8 cellular contexts compared by ENCODE assay signal in the genomic region with DNA sequence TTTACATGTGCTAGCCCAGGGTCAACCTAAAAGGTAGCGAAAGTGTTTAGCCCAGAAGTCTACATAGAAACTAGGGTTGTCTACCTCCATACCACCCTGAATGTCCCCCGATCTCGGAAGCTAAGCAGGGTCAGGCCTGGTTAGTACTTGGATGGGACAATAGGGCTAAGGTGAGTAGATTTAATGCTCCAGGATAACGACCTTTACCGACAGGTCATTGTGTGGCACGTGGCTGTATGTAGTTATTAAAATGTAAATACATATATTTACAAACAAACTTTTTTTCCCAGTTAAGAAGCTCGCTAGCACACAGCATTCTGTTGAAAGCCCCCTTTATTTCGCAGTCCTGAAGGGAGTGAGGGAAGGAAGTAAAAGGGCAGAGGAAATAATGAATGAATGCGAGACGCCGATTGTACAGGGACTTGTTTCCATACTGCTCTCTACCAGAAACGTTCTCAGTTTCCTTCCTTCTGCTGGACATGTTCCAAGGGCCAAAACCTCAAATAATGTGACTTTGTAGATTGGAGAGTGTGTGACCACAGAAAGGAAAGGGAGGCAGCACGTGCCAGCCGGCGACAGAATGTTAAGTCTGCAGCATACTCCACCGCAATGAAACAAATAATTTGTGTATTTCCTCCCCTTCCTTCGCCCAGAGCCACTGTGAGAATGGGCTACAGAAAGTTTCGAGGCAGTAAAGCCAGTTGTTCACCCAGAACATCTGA. TPM values are rescaled to one million over a fixed set of nuclear protein-coding genes. Genes with fewer than 3 reads are reported as not detected.
DNase-seq lines count a peak whose midpoint lies in the region; ATAC-seq and TF ChIP-seq lines count a peak whose summit lies in the region.

No MANE protein-coding gene starts in this region.

- H3K36me3 ChIP-seq in HCT116 (ENCODE audit: control insufficient read depth in 1 of 2, insufficient read depth in 2 of 2, low read length in 2 of 2) (no peaks in the 10 kb centered on the region), fibroblast of lung (ENCODE audit: control insufficient read depth, insufficient read depth, low read length) (no peaks in the 10 kb centered on the region)

- H3K4me3 Mint-ChIP-seq in neural crest cell: peak overlapping the region; percentile 100

- no peaks in the 10 kb centered on the region for H3K9me2 ChIP-seq in HCT116 (ENCODE audit: insufficient read depth)

- TF ChIP-seq CTCF in HCT116 (IDR thresholded peaks at IDR 0.05 in 2 of 3, conservative IDR thresholded peaks at IDR 0.05 in 1 of 3; ENCODE audit: borderline replicate concordance in 1 of 3, insufficient read depth in 1 of 3, low read depth in 2 of 3, low read length in 2 of 3): no peak
- TF ChIP-seq CTCF in fibroblast of lung (conservative IDR thresholded peaks at IDR 0.05 in 1 of 2, IDR thresholded peaks at IDR 0.05 in 1 of 2; ENCODE audit: low read depth in 1 of 2, low read length in 2 of 2): no peak
- no peak for TF ChIP-seq CTCF in neural crest cell (conservative IDR thresholded peaks at IDR 0.05)

- peaks cover 68% of the 10 kb centered on the region for H3K79me2 ChIP-seq in HCT116 (ENCODE audit: insufficient read depth, low read length)
- peaks cover 18% of the 10 kb centered on the region for H3K79me2 ChIP-seq in fibroblast of lung (ENCODE audit: control insufficient read depth, insufficient read depth, low read length)

- POLR2A ChIA-PET in HCT116 (lab: Charles Lee): interaction anchor here (0.8 kb wide), 1 partner anchor 44 kb away, joined by 3 read pairs; no protein-coding TSS in a partner anchor

- peak overlapping the region; percentile 97 for H3K27ac Mint-ChIP-seq in neural crest cell (ENCODE audit: unreplicated experiment)

- TF ChIP-seq POLR2A in HCT116 (IDR thresholded peaks at IDR 0.05; ENCODE audit: borderline replicate concordance, extremely low read depth, insufficient read depth, insufficient read length): no peak

- H3K27me3 Mint-ChIP-seq in neural crest cell (ENCODE audit: low read depth): no peaks in the 10 kb centered on the region

- RAD21 ChIA-PET in HCT116 (lab: Charles Lee; ENCODE audit: low non-redundant PET in 1 of 2, low total read pairs in 2 of 2, uncharacterized antibody in 2 of 2, unreplicated experiment in 2 of 2): no interaction called here

- H3K9ac ChIP-seq in HCT116 (ENCODE audit: low read length): peak overlapping the region; percentile 97
- peak overlapping the region; percentile 70 for H3K9ac ChIP-seq in fibroblast of lung (ENCODE audit: insufficient read depth, low read length)

- H3K4me1 ChIP-seq in HCT116 (ENCODE audit: control insufficient read depth in 1 of 2, insufficient read depth in 2 of 2, low read length in 2 of 2) (peaks cover 2 to 16% of the 10 kb centered on the region in 2 experiments; a peak in 2 of 4 replicates), fibroblast of lung (ENCODE audit: control insufficient read depth, extremely low read depth, insufficient read depth, low read length) (peaks cover 8% of the 10 kb centered on the region)

- DNase-seq in NCI-H1417 (lab: John Stamatoyannopoulos, UW): peak; percentile 37 to 85 (median 63)
- DNase-seq in NCI-H1417 treated with DMSO at 0.1 percent for 48 hours (lab: John Stamatoyannopoulos, UW): no peak
- no peak for DNase-seq in HCT116 (ENCODE audit: low read depth, low spot score)
- peak; percentile 20 for DNase-seq in MV-4-11 (lab: John Stamatoyannopoulos, UW)
- peak; percentile 70 for DNase-seq in activated T-cell treated with anti-CD3 and anti-CD28 coated beads, Interleukin-2, amount 50 U/mL, for 1 hour
- DNase-seq in fibroblast of lung (ENCODE audit: low read depth in 2 of 2): peak; percentile 38 to 59
- DNase-seq in neural crest cell (ENCODE audit: low read depth, low spot score): no peak
- no peak for DNase-seq in NCI-H1436 treated with DMSO at 0.1 percent for 48 hours (lab: John Stamatoyannopoulos, UW)

- no peaks in the 10 kb centered on the region for H3K36me3 Mint-ChIP-seq in neural crest cell (ENCODE audit: low read depth)

- H3K9me3 Mint-ChIP-seq in neural crest cell: no peaks in the 10 kb centered on the region

- CTCF ChIA-PET in HCT116 (lab: Charles Lee): interaction anchor here (1.0 to 1.7 kb wide), 2 partner anchors 23 to 975 kb away, joined by 3 to 5 read pairs; no protein-coding TSS in a partner anchor

- H3K9me3 ChIP-seq in HCT116 (ENCODE audit: control insufficient read depth in 1 of 2, insufficient read depth in 1 of 2, low read depth in 1 of 2, low read length in 2 of 2) (no peaks in the 10 kb centered on the region), fibroblast of lung (ENCODE audit: control insufficient read depth, insufficient read depth, low read depth, low read length) (no peaks in the 10 kb centered on the region)

- H2AFZ ChIP-seq in HCT116 (ENCODE audit: low read depth, low read length, poor library complexity, severe bottlenecking) (peak overlapping the region; percentile 68), fibroblast of lung (ENCODE audit: low read length) (peak overlapping the region; percentile 76)

- peaks cover 26% of the 10 kb centered on the region for H3K4me1 Mint-ChIP-seq in neural crest cell

- TSS peak; percentile 83 for BruUV-seq in HCT116 (replicated peaks; lab: Mats Ljungman, UMichigan)

- peak overlapping the region; percentile 62 to 95 for H3K4me3 ChIP-seq in HCT116 (replicated peaks in 1 of 2; ENCODE audit: low read depth in 1 of 2, low read length in 2 of 2)
- H3K4me3 ChIP-seq in fibroblast of lung (replicated peaks in 1 of 4; ENCODE audit: control extremely low read depth in 1 of 4, insufficient read depth in 1 of 4, low read depth in 3 of 4, low read length in 4 of 4): peak overlapping the region; percentile 71 to 95 (median 90)

- H3K27ac ChIP-seq in HCT116 (ENCODE audit: low read depth, low read length) (peak overlapping the region; percentile 51), fibroblast of lung (ENCODE audit: insufficient read depth, low read length) (peak overlapping the region; percentile 76)

- H3K4me2 ChIP-seq in HCT116 (ENCODE audit: low read length): peak overlapping the region; percentile 78
- H3K4me2 ChIP-seq in fibroblast of lung (ENCODE audit: extremely low read depth, insufficient read depth, low read length): peak overlapping the region; percentile 89

- no peak for TF ChIP-seq RAD21 in HCT116 (IDR thresholded peaks at IDR 0.05; ENCODE audit: low read depth)

- H3K27me3 ChIP-seq in HCT116 (ENCODE audit: insufficient read depth, low read length) (no peaks in the 10 kb centered on the region), fibroblast of lung (ENCODE audit: control insufficient read depth, insufficient read depth, low read length) (no peaks in the 10 kb centered on the region)

- peak; percentile 5 for ATAC-seq in HCT116

- H4K20me1 ChIP-seq in HCT116 (ENCODE audit: insufficient read depth): no peaks in the 10 kb centered on the region
- H4K20me1 ChIP-seq in fibroblast of lung (ENCODE audit: control insufficient read depth, extremely low read depth, insufficient read depth, low read length): no peaks in the 10 kb centered on the region

- intact Hi-C loops in HCT116 (cut with micrococcal nuclease): loop anchor here (2.0 kb wide), 2 partner anchors 61 to 563 kb away; partner anchors contain the start of gene FUCA2

TF ChIP-seq in HCT116, 20 proteins besides CTCF, POLR2A, EP300 and RAD21 (continues in another document):
- no peak for TF ChIP-seq SIN3A (IDR thresholded peaks at IDR 0.05; ENCODE audit: low read depth)
- no peak for TF ChIP-seq TCF7L2 (IDR thresholded peaks at IDR 0.05; ENCODE audit: borderline replicate concordance, extremely low read depth, insufficient read depth, insufficient read length)
- TF ChIP-seq CEBPB (IDR thresholded peaks at IDR 0.05; ENCODE audit: low read depth): no peak
- TF ChIP-seq FOSL1 (IDR thresholded peaks at IDR 0.05; ENCODE audit: low read depth): no peak
- TF ChIP-seq, protein P1, sequence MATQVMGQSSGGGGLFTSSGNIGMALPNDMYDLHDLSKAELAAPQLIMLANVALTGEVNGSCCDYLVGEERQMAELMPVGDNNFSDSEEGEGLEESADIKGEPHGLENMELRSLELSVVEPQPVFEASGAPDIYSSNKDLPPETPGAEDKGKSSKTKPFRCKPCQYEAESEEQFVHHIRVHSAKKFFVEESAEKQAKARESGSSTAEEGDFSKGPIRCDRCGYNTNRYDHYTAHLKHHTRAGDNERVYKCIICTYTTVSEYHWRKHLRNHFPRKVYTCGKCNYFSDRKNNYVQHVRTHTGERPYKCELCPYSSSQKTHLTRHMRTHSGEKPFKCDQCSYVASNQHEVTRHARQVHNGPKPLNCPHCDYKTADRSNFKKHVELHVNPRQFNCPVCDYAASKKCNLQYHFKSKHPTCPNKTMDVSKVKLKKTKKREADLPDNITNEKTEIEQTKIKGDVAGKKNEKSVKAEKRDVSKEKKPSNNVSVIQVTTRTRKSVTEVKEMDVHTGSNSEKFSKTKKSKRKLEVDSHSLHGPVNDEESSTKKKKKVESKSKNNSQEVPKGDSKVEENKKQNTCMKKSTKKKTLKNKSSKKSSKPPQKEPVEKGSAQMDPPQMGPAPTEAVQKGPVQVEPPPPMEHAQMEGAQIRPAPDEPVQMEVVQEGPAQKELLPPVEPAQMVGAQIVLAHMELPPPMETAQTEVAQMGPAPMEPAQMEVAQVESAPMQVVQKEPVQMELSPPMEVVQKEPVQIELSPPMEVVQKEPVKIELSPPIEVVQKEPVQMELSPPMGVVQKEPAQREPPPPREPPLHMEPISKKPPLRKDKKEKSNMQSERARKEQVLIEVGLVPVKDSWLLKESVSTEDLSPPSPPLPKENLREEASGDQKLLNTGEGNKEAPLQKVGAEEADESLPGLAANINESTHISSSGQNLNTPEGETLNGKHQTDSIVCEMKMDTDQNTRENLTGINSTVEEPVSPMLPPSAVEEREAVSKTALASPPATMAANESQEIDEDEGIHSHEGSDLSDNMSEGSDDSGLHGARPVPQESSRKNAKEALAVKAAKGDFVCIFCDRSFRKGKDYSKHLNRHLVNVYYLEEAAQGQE (IDR thresholded peaks at IDR 0.05; ENCODE audit: low read depth): no peak
- no peak for TF ChIP-seq EZH2 (IDR thresholded peaks at IDR 0.05)
- TF ChIP-seq ATF3 (IDR thresholded peaks at IDR 0.05): no peak

RNA-seq across cellular contexts. Expression of gene ADAT2, which starts 0.6 kb away (rescaled TPM):
- total RNA-seq in HCT116 (2021; ENCODE audit: unreplicated experiment) (18.4 TPM), fibroblast of lung (4.1 and 5.0 TPM in 2 replicates), neural crest cell (10.1 and 11.3 TPM in 2 replicates)
- polyA plus RNA-seq in HCT116 (2012): 6.6 and 7.2 TPM in 2 replicates
- 4.7 TPM in 2 replicates for polyA plus RNA-seq in fibroblast of lung
- 3.4 and 3.7 TPM in 2 replicates for polyA plus RNA-seq in fibroblast of lung (2012)
- polyA minus RNA-seq in fibroblast of lung (ENCODE audit: low replicate concordance): 0.16 and 1.1 TPM in 2 replicates

RNA-seq across cellular contexts. Expression of gene PEX3, which starts 0.7 kb away (rescaled TPM):
- total RNA-seq in HCT116 (2021; ENCODE audit: unreplicated experiment): 12.9 TPM
- 7.2 and 8.2 TPM in 2 replicates for polyA plus RNA-seq in HCT116 (2012)
- total RNA-seq in fibroblast of lung: 20.3 and 25.6 TPM in 2 replicates
- 22.4 and 31.2 TPM in 2 replicates for polyA plus RNA-seq in fibroblast of lung
- 16.9 and 23.3 TPM in 2 replicates for polyA plus RNA-seq in fibroblast of lung (2012)
- 6.4 and 13.0 TPM in 2 replicates for polyA minus RNA-seq in fibroblast of lung (ENCODE audit: low replicate concordance)
- total RNA-seq in neural crest cell: 12.1 and 12.6 TPM in 2 replicates

Comparison
In these comparisons a context has a peak if more than half of its experiments do, and no peak if none do; other contexts are left out.
1. DNase-seq: peak in NCI-H1417 (3 of 3), MV-4-11 (single experiment), activated T-cell treated with anti-CD3 and anti-CD28 coated beads, Interleukin-2, amount 50 U/mL, for 1 hour (single experiment) and fibroblast of lung (2 of 2); none in NCI-H1417 treated with DMSO at 0.1 percent for 48 hours (single experiment), HCT116 (single experiment), neural crest cell (single experiment) and NCI-H1436 treated with DMSO at 0.1 percent for 48 hours (single experiment).